ENCODE assay signal across 20 cellular contexts in the genomic region with DNA sequence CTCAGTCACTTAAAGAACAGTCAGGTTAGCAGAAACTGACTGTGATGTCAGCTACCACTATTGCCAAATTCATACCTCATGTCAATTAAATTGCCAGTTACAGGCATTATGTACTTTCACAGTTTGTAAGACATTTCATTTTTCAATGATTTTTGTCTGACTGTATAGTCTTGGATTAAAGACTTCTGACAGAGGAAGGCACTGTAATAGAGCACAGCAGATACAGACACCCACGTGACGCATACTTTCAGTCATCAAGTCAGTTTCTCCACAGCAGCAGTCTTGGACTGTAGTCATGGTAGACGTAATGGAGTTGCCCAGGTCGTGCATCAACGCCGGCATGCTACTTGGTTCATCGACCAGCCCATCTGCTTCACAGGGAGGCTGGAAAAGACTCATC.
"Had no signal": no experiment of that assay in that cellular context is flagged by ENCODE, and none has a peak within 500 bp of the region (broad histone marks: within the 10 kb centered on the region; RNA-seq: fewer than 3 reads in every experiment).

No MANE protein-coding gene starts in this region.

- H3K27me3 ChIP-seq: colonic mucosa, left lung, ovary, upper lobe of right lung had no signal

- ATAC-seq: activated CD4-positive, alpha-beta T cell treated with anti-CD3 and anti-CD28 coated beads for 36 hours; naive thymus-derived CD8-positive, alpha-beta T cell; psoas muscle; sciatic nerve; stimulated activated effector memory CD8-positive, alpha-beta T cell treated with anti-CD3 and anti-CD28 coated beads, Interleukin-12 subunit alpha, Interleukin-12 subunit beta, amount 100 ng/mL, for 72 hours; upper lobe of right lung; WTC11 had no signal

- H3K36me3 ChIP-seq: colonic mucosa, left lung, ovary, stomach, upper lobe of right lung had no signal

- H3K4me1 ChIP-seq: colonic mucosa, left lung, psoas muscle, stomach, upper lobe of right lung had no signal

- H3K27ac ChIP-seq: colonic mucosa, left lung, ovary, psoas muscle, stomach, upper lobe of right lung had no signal

- H3K9me3 ChIP-seq: colonic mucosa, left lung, ovary, psoas muscle, upper lobe of right lung had no signal

- DNase-seq: activated CD4-positive, alpha-beta memory T cell treated with anti-CD3 and anti-CD28 coated beads for 36 hours; activated CD4-positive, alpha-beta T cell treated with anti-CD3 and anti-CD28 coated beads for 36 hours; activated T-cell treated with anti-CD3 and anti-CD28 coated beads for 4 hours; colonic mucosa; erythroblast; hippocampal formation; left lung; mesenchymal stem cell; naive thymus-derived CD8-positive, alpha-beta T cell; ovary; psoas muscle; stimulated activated CD4-positive, alpha-beta T cell treated with anti-CD3 and anti-CD28 coated beads, Interleukin-4, amount 100 ng/mL, for 24 hours; stomach; upper lobe of right lung had no signal

- FAIRE-seq: endometrium, islet of Langerhans, TTC549 had no signal

- H3K4me3 ChIP-seq: colonic mucosa, left lung, ovary, psoas muscle, stomach, upper lobe of right lung had no signal
